ENCODE assay signal across 16 cellular contexts in genomic region chr18:59055345-59056032, GRCh38.
DNase-seq lines count a peak whose midpoint lies in the region; ATAC-seq, FAIRE-seq and TF ChIP-seq lines count a peak whose summit lies in the region.
"Had no signal": no experiment of that assay in that cellular context is flagged by ENCODE, and none has a peak within 500 bp of the region (broad histone marks: within the 10 kb centered on the region; RNA-seq: fewer than 3 reads in every experiment).

No MANE protein-coding gene starts in this region.

- no peaks in the 10 kb centered on the region for H3K79me2 ChIP-seq in HepG2 (ENCODE audit: insufficient read depth, low read length)

- POLR2A ChIA-PET in HepG2 (lab: Yijun Ruan, JAX) = no interaction called here
- POLR2A ChIA-PET in WTC11 (lab: Charles Lee) = no interaction called here

- peaks cover 14% of the 10 kb centered on the region for H3K4me1 Mint-ChIP-seq in WTC11
- H3K4me1 Mint-ChIP-seq: activated CD4-positive, alpha-beta T cell treated with anti-CD3 and anti-CD28 coated beads, Interleukin-2, amount 10 ng/mL, durations not matched to agents 24 days and 14 days had no signal

- H3K9me3 ChIP-seq in liver (ENCODE audit: control insufficient read depth in 4 of 4, low read length in 3 of 4) (no peaks in the 10 kb centered on the region), HepG2 (ENCODE audit: low read length) (no peaks in the 10 kb centered on the region)

- H4K20me1 ChIP-seq in HepG2 (ENCODE audit: insufficient read depth, low read length) = no peaks in the 10 kb centered on the region

- H3K27ac ChIP-seq in liver (ENCODE audit: low read depth in 1 of 2, low read length in 2 of 2) (no peak overlapping the region), HepG2 (ENCODE audit: extremely low read length, insufficient read depth, low read length) (no peak overlapping the region)

- DNase-seq in HepG2 (ENCODE audit: low spot score) (no peak), WTC11 (ENCODE audit: low spot score) (peak; percentile 63), islet precursor cell (peak; percentile 61), cerebellar nuclear complex (lab: John Stamatoyannopoulos, UW) (no peak), EL (no peak), NCI-H146 (lab: John Stamatoyannopoulos, UW) (no peak)
- DNase-seq in activated naive CD4-positive, alpha-beta T cell treated with anti-CD3 and anti-CD28 coated beads, Interleukin-2, amount 50 U/mL, for 72 hours (ENCODE audit: low spot score in 2 of 2) = no peak
- DNase-seq: activated CD4-positive, alpha-beta T cell treated with anti-CD3 and anti-CD28 coated beads, Interleukin-2, amount 10 ng/mL, durations not matched to agents 24 days and 14 days; activated T-cell treated with anti-CD3 and anti-CD28 coated beads, Interleukin-2, amount 50 U/mL, for 72 hours; NCI-H1417 treated with DMSO at 0.1 percent for 48 hours; SW 1271 had no signal

- no peak for TF ChIP-seq POLR2A in HepG2 (IDR thresholded peaks at IDR 0.05; ENCODE audit: insufficient read depth in 1 of 2, low read depth in 2 of 2, low read length in 2 of 2)

- H3K4me3 ChIP-seq in liver (ENCODE audit: low read depth in 1 of 3, low read length in 3 of 3) (no peak overlapping the region), HepG2 (replicated peaks in 1 of 3; ENCODE audit: insufficient read depth in 1 of 3, low read depth in 2 of 3, low read length in 3 of 3) (no peak overlapping the region)

- no peak for TF ChIP-seq CTCF in liver (IDR thresholded peaks at IDR 0.05; ENCODE audit: low read depth, low read length, missing input control)
- no peak for TF ChIP-seq CTCF in HepG2 (CRISPR knock-in tag; IDR thresholded peaks at IDR 0.05)
- 0 out of 2 replicates have a peak, but pooled peaks have one; percentile 16 for TF ChIP-seq CTCF in WTC11 (IDR thresholded peaks at IDR 0.05)

- H3K9me3 Mint-ChIP-seq in WTC11 = no peaks in the 10 kb centered on the region
- H3K9me3 Mint-ChIP-seq in activated naive CD4-positive, alpha-beta T cell treated with anti-CD3 and anti-CD28 coated beads, Interleukin-2, amount 50 U/mL, for 72 hours = no peaks in the 10 kb centered on the region
- H3K9me3 Mint-ChIP-seq: activated CD4-positive, alpha-beta T cell treated with anti-CD3 and anti-CD28 coated beads, Interleukin-2, amount 10 ng/mL, durations not matched to agents 24 days and 14 days; activated T-cell treated with anti-CD3 and anti-CD28 coated beads, Interleukin-2, amount 50 U/mL, for 72 hours; type B pancreatic cell had no signal

- BruUV-seq in HepG2 (replicated peaks; lab: Mats Ljungman, UMichigan) = no TSS peak

- H3K27me3 ChIP-seq in liver (ENCODE audit: control insufficient read depth in 4 of 4, insufficient read depth in 4 of 4, low read length in 3 of 4) (no peaks in the 10 kb centered on the region), HepG2 (ENCODE audit: control insufficient read depth in 1 of 2, insufficient read depth in 2 of 2, low read length in 2 of 2) (peaks cover 0 to 21% of the 10 kb centered on the region in 2 experiments; a peak in 4 of 5 replicates)

- no peak for FAIRE-seq in HepG2 (lab: Jason Lieb, UNC)
- FAIRE-seq: astrocyte, G401.6, HTR-8/SVneo had no signal

- H3K36me3 ChIP-seq in liver (ENCODE audit: control insufficient read depth in 4 of 4, insufficient read depth in 3 of 4, low read depth in 1 of 4, low read length in 3 of 4) = no peaks in the 10 kb centered on the region
- H3K36me3 ChIP-seq in HepG2 (replicated peaks in 1 of 2; ENCODE audit: control insufficient read depth in 1 of 2, insufficient read depth in 2 of 2, low read length in 2 of 2) = no peaks in the 10 kb centered on the region

- intact Hi-C loops in HepG2 (cut with micrococcal nuclease; ENCODE audit: unreplicated experiment) = no loop called here

- H3K4me2 ChIP-seq in HepG2 (ENCODE audit: low read depth, low read length) = no peak overlapping the region

- H3K36me3 Mint-ChIP-seq in WTC11 = no peaks in the 10 kb centered on the region
- H3K36me3 Mint-ChIP-seq in activated naive CD4-positive, alpha-beta T cell treated with anti-CD3 and anti-CD28 coated beads, Interleukin-2, amount 50 U/mL, for 72 hours = no peaks in the 10 kb centered on the region
- H3K36me3 Mint-ChIP-seq: type B pancreatic cell had no signal

- in situ Hi-C loops in HepG2 (cut with HindIII; ENCODE audit: extremely low pct_ligation_motif_present, low pct_unique_long_range_greater_than_20kb) = loop anchor here (10.0 to 25.0 kb wide), 3 partner anchors 271 to 668 kb away; no protein-coding TSS in a partner anchor

- H3K4me1 ChIP-seq in liver (ENCODE audit: control insufficient read depth in 4 of 4, insufficient read depth in 4 of 4, low read length in 3 of 4) (peaks cover 0 to 10% (median 6%) of the 10 kb centered on the region in 4 donors), HepG2 (ENCODE audit: insufficient read depth, low read length) (no peaks in the 10 kb centered on the region)

- peak; percentile 28 to 44 for TF ChIP-seq RAD21 in liver (IDR thresholded peaks at IDR 0.05)
- TF ChIP-seq RAD21 in HepG2 (CRISPR knock-in tag; IDR thresholded peaks at IDR 0.05) = no peak

- CTCF ChIA-PET in HepG2 (lab: Yijun Ruan, JAX; ENCODE audit: low intra/inter-chr PET ratio, low total read pairs) = no interaction called here
- CTCF ChIA-PET in WTC11 (lab: Charles Lee) = interaction anchor here (0.6 to 1.6 kb wide), 6 partner anchors 47 to 287 kb away, joined by 3 to 15 read pairs (median 4); no protein-coding TSS in a partner anchor

- no peak for ATAC-seq in HepG2
- peak; percentile 83 for ATAC-seq in WTC11
- ATAC-seq in activated naive CD4-positive, alpha-beta T cell treated with anti-CD3 and anti-CD28 coated beads, Interleukin-2, amount 50 U/mL, for 72 hours = no peak
- ATAC-seq: activated T-cell treated with anti-CD3 and anti-CD28 coated beads, Interleukin-2, amount 50 U/mL, for 72 hours had no signal

- H3K4me3 Mint-ChIP-seq in WTC11 = no peak overlapping the region
- H3K4me3 Mint-ChIP-seq: activated CD4-positive, alpha-beta T cell treated with anti-CD3 and anti-CD28 coated beads, Interleukin-2, amount 10 ng/mL, durations not matched to agents 24 days and 14 days; type B pancreatic cell had no signal

- H3K9ac ChIP-seq in liver (ENCODE audit: low read depth in 1 of 2, low read length in 2 of 2) (no peak overlapping the region), HepG2 (ENCODE audit: insufficient read depth, low read depth, low read length) (no peak overlapping the region)

- WGBS in liver = 91% methylated on average over 4 of the region's 4 CpGs
- WGBS in HepG2 (ENCODE audit: low lambda C conversion rate) = 33% methylated on average over 4 of the region's 4 CpGs

- no peak overlapping the region for H2AFZ ChIP-seq in HepG2 (ENCODE audit: low read length)

- TF ChIP-seq EP300 in HepG2 (IDR thresholded peaks at IDR 0.05; ENCODE audit: low read depth in 2 of 2, low read length in 2 of 2) (no peak), HepG2 (CRISPR knock-in tag; IDR thresholded peaks at IDR 0.05; ENCODE audit: borderline replicate concordance) (no peak)

- no peak overlapping the region for H3K27ac Mint-ChIP-seq in WTC11
- peak overlapping the region in 1 of 2 donors; percentile 8 for H3K27ac Mint-ChIP-seq in activated naive CD4-positive, alpha-beta T cell treated with anti-CD3 and anti-CD28 coated beads, Interleukin-2, amount 50 U/mL, for 72 hours
- H3K27ac Mint-ChIP-seq: activated CD4-positive, alpha-beta T cell treated with anti-CD3 and anti-CD28 coated beads, Interleukin-2, amount 10 ng/mL, durations not matched to agents 24 days and 14 days; activated T-cell treated with anti-CD3 and anti-CD28 coated beads, Interleukin-2, amount 50 U/mL, for 72 hours had no signal

- H3K27me3 Mint-ChIP-seq in WTC11 (ENCODE audit: low read depth) = no peaks in the 10 kb centered on the region

TF ChIP-seq in HepG2, 621 proteins besides CTCF, POLR2A, EP300 and RAD21 (continues in another document):
- TF ChIP-seq, protein P1, sequence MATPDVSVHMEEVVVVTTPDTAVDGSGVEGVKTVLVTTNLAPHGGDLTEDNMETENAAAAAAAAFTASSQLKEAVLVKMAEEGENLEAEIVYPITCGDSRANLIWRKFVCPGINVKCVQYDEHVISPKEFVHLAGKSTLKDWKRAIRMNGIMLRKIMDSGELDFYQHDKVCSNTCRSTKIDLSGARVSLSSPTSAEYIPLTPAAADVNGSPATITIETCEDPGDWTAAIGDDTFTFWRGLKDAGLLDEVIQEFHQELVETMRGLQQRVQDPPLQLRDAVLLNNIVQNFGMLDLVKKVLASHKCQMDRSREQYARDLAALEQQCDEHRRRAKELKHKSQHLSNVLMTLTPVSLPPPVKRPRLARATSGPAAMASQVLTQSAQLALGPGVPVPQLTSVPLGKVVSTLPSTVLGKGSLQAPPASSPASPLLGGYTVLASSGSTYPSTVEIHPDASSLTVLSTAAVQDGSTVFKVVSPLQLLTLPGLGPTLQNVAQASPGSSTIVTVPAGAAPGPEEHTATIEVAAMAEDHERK (CRISPR knock-in tag; IDR thresholded peaks at IDR 0.05; ENCODE audit: low read depth) = no peak

TF ChIP-seq in WTC11, 78 proteins besides CTCF, POLR2A, EP300 and RAD21:
- TF ChIP-seq, protein P2, sequence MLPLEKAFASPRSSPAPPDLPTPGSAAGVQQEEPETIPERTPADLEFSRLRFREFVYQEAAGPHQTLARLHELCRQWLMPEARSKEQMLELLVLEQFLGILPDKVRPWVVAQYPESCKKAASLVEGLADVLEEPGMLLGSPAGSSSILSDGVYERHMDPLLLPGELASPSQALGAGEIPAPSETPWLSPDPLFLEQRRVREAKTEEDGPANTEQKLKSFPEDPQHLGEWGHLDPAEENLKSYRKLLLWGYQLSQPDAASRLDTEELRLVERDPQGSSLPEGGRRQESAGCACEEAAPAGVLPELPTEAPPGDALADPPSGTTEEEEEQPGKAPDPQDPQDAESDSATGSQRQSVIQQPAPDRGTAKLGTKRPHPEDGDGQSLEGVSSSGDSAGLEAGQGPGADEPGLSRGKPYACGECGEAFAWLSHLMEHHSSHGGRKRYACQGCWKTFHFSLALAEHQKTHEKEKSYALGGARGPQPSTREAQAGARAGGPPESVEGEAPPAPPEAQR (CRISPR knock-in tag; IDR thresholded peaks at IDR 0.05) = no peak

Comparison
In these comparisons a context has a peak if more than half of its experiments do, and no peak if none do; other contexts are left out.
1. DNase-seq: peak in WTC11 (single experiment) and islet precursor cell (single experiment); none in HepG2 (single experiment), activated naive CD4-positive, alpha-beta T cell treated with anti-CD3 and anti-CD28 coated beads, Interleukin-2, amount 50 U/mL, for 72 hours (0 of 2), cerebellar nuclear complex (0 of 2), EL (single experiment) and NCI-H146 (single experiment).